8 cellular contexts compared by ENCODE assay signal in genomic region chr2:15560404-15560987, GRCh38. TPM values are rescaled to one million over a fixed set of nuclear protein-coding genes. Genes with fewer than 3 reads are reported as not detected.
DNase-seq lines count a peak whose midpoint lies in the region; ATAC-seq and TF ChIP-seq lines count a peak whose summit lies in the region.

No MANE protein-coding gene starts in this region.

- H3K27ac ChIP-seq in duodenal mucosa (ENCODE audit: low read depth, low read length) = no peak overlapping the region

- H3K4me1 ChIP-seq in ES-I3 (ENCODE audit: insufficient read depth, low read length) (no peaks in the 10 kb centered on the region), duodenal mucosa (ENCODE audit: control insufficient read depth in 1 of 2, insufficient read depth in 2 of 2, low read length in 2 of 2) (peaks cover 20 to 26% of the 10 kb centered on the region in 2 donors)

- ATAC-seq in GM21526 (IDR thresholded peaks at IDR 0.05; ENCODE audit: low FRiP score, unreplicated experiment) = peak; percentile 43
- ATAC-seq in SK-N-SH treated with all-trans-retinoic acid at 6 μM for 48 hours = peak; percentile 90

- peak overlapping the region; percentile 95 to 99 for H3K4me3 ChIP-seq in duodenal mucosa (ENCODE audit: low read depth in 1 of 2, low read length in 2 of 2)

- no peaks in the 10 kb centered on the region for H3K27me3 ChIP-seq in duodenal mucosa (ENCODE audit: control insufficient read depth in 1 of 2, insufficient read depth in 2 of 2, low read length in 2 of 2)

- H3K36me3 ChIP-seq in ES-I3 (ENCODE audit: insufficient read depth, low read length) (no peaks in the 10 kb centered on the region), duodenal mucosa (ENCODE audit: control insufficient read depth in 1 of 2, insufficient read depth in 2 of 2, low read length in 2 of 2) (no peaks in the 10 kb centered on the region)

- DNase-seq in HT-29 (ENCODE audit: low spot score) (peak; percentile 47), lung microvascular endothelial cell (ENCODE audit: low read depth in 2 of 2) (peak; percentile 55 to 58), superior temporal gyrus (ENCODE audit: extremely low spot score) (peak; percentile 40), GM19238 (ENCODE audit: insufficient read length, low spot score) (no peak)

- H3K9ac ChIP-seq in ES-I3 (ENCODE audit: low read depth, low read length) = peak overlapping the region; percentile 84
- peak overlapping the region; percentile 80 to 81 for H3K9ac ChIP-seq in duodenal mucosa (ENCODE audit: low read depth in 1 of 2, low read length in 2 of 2)

- H3K9me3 ChIP-seq in ES-I3 (ENCODE audit: control insufficient read depth, insufficient read depth, low read length) = no peaks in the 10 kb centered on the region
- H3K9me3 ChIP-seq in duodenal mucosa (ENCODE audit: control insufficient read depth in 1 of 2, low read length in 2 of 2) = no peaks in the 10 kb centered on the region

TF ChIP-seq in SK-N-SH treated with all-trans-retinoic acid at 6 μM for 48 hours, 23 proteins besides CTCF, POLR2A, EP300 and RAD21:
- TF ChIP-seq ESRRG (CRISPR knock-in tag; IDR thresholded peaks at IDR 0.05) = no peak
- TF ChIP-seq TOX (CRISPR knock-in tag; IDR thresholded peaks at IDR 0.05; ENCODE audit: borderline replicate concordance) = no peak
- no peak for TF ChIP-seq ZFP30 (CRISPR knock-in tag; IDR thresholded peaks at IDR 0.05)
- no peak for TF ChIP-seq TSHZ2 (CRISPR knock-in tag; IDR thresholded peaks at IDR 0.05)
- TF ChIP-seq ZNF70 (CRISPR knock-in tag; IDR thresholded peaks at IDR 0.05) = no peak
- no peak for TF ChIP-seq SNAI2 (CRISPR knock-in tag; IDR thresholded peaks at IDR 0.05)
- TF ChIP-seq, protein P1, sequence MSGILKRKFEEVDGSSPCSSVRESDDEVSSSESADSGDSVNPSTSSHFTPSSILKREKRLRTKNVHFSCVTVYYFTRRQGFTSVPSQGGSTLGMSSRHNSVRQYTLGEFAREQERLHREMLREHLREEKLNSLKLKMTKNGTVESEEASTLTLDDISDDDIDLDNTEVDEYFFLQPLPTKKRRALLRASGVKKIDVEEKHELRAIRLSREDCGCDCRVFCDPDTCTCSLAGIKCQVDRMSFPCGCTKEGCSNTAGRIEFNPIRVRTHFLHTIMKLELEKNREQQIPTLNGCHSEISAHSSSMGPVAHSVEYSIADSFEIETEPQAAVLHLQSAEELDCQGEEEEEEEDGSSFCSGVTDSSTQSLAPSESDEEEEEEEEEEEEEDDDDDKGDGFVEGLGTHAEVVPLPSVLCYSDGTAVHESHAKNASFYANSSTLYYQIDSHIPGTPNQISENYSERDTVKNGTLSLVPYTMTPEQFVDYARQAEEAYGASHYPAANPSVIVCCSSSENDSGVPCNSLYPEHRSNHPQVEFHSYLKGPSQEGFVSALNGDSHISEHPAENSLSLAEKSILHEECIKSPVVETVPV (CRISPR knock-in tag; IDR thresholded peaks at IDR 0.05) = no peak
- TF ChIP-seq ARNTL (CRISPR knock-in tag; IDR thresholded peaks at IDR 0.05; ENCODE audit: borderline replicate concordance, low read depth) = no peak
- no peak for TF ChIP-seq CSDC2 (CRISPR knock-in tag; IDR thresholded peaks at IDR 0.05)
- TF ChIP-seq BACH2 (CRISPR knock-in tag; IDR thresholded peaks at IDR 0.05; ENCODE audit: borderline replicate concordance) = no peak
- TF ChIP-seq POU6F1 (CRISPR knock-in tag; IDR thresholded peaks at IDR 0.05; ENCODE audit: borderline replicate concordance, low read depth) = no peak
- no peak for TF ChIP-seq ISL1 (CRISPR knock-in tag; IDR thresholded peaks at IDR 0.05)
- no peak for TF ChIP-seq PPARA (CRISPR knock-in tag; IDR thresholded peaks at IDR 0.05; ENCODE audit: borderline replicate concordance)
- TF ChIP-seq ZC3H10 (CRISPR knock-in tag; IDR thresholded peaks at IDR 0.05) = no peak
- no peak for TF ChIP-seq OSR1 (CRISPR knock-in tag; IDR thresholded peaks at IDR 0.05)
- TF ChIP-seq RARB (CRISPR knock-in tag; IDR thresholded peaks at IDR 0.05) = no peak

RNA-seq across cellular contexts. Expression of gene NBAS, which starts 0.6 kb away (rescaled TPM):
- 17.3 and 18.0 TPM in 2 replicates for total RNA-seq in HT-29 (2014; rRNA removed; shearing (Covaris generic))
- 64.9 and 94.8 TPM in 2 replicates for total RNA-seq in lung microvascular endothelial cell

RNA-seq across cellular contexts. Expression of gene DDX1, which starts 31.2 kb away (rescaled TPM):
- 26.9 and 29.2 TPM in 2 replicates for total RNA-seq in HT-29 (2014; rRNA removed; shearing (Covaris generic))
- 61.5 and 61.7 TPM in 2 replicates for total RNA-seq in lung microvascular endothelial cell
